Comparison of ENCODE assay signal across 21 cellular contexts in genomic region chr3:138300657-138301056, GRCh38. TPM values are rescaled to one million over a fixed set of nuclear protein-coding genes. Genes with fewer than 3 reads are reported as not detected.
"Had no signal": no experiment of that assay in that cellular context is flagged by ENCODE, and none has a peak within 500 bp of the region (broad histone marks: within the 10 kb centered on the region; RNA-seq: fewer than 3 reads in every experiment).

No MANE protein-coding gene starts in this region.

- H3K4me3 ChIP-seq: ascending aorta, heart right ventricle, left ventricle myocardium inferior, SK-N-MC, thyroid gland had no signal

- DNase-seq: activated CD4-positive, alpha-beta T cell treated with anti-CD3 and anti-CD28 coated beads, Interleukin-2, amount 50 U/mL, for 4 hours; activated CD4-positive, CD25-positive, alpha-beta regulatory T cell treated with anti-CD3 and anti-CD28 coated beads, Interleukin-2, amount 50 U/mL, for 72 hours; activated CD8-positive, alpha-beta memory T cell treated with anti-CD3 and anti-CD28 coated beads, Interleukin-2, amount 10 ng/mL, durations not matched to agents 7 days and 5 days; activated naive CD4-positive, alpha-beta T cell treated with anti-CD3 and anti-CD28 coated beads for 36 hours; activated T-cell treated with anti-CD3 and anti-CD28 coated beads, Interleukin-2, amount 50 U/mL, for 1 hour; effector CD8-positive, alpha-beta T cell; heart right ventricle; kidney glomerular epithelial cell; left ventricle myocardium inferior; naive thymus-derived CD8-positive, alpha-beta T cell; stimulated activated naive B cell treated with anti-CD40 and anti-IgM and Interleukin-4, amounts not matched to agents 10 μg/mL and 1 μg/mL and 100 μg/mL, for 72 hours; T-helper 1 cell; T-helper 9 cell; thyroid gland had no signal

- H2AFZ ChIP-seq: parathyroid adenoma had no signal

- H3K27ac Mint-ChIP-seq: activated CD8-positive, alpha-beta memory T cell treated with anti-CD3 and anti-CD28 coated beads, Interleukin-2, amount 10 ng/mL, durations not matched to agents 7 days and 5 days; activated naive CD4-positive, alpha-beta T cell treated with anti-CD3 and anti-CD28 coated beads for 36 hours; memory B cell; stimulated activated naive B cell treated with anti-CD40 and anti-IgM and Interleukin-4, amounts not matched to agents 10 μg/mL and 1 μg/mL and 100 μg/mL, for 72 hours had no signal

- H3K27me3 Mint-ChIP-seq: activated CD8-positive, alpha-beta memory T cell treated with anti-CD3 and anti-CD28 coated beads, Interleukin-2, amount 10 ng/mL, durations not matched to agents 7 days and 5 days; central memory CD8-positive, alpha-beta T cell; memory B cell; naive thymus-derived CD8-positive, alpha-beta T cell; stimulated activated naive B cell treated with anti-CD40 and anti-IgM and Interleukin-4, amounts not matched to agents 10 μg/mL and 1 μg/mL and 100 μg/mL, for 72 hours had no signal

- H3K4me3 Mint-ChIP-seq: activated CD8-positive, alpha-beta memory T cell treated with anti-CD3 and anti-CD28 coated beads, Interleukin-2, amount 10 ng/mL, durations not matched to agents 7 days and 5 days; activated naive CD4-positive, alpha-beta T cell treated with anti-CD3 and anti-CD28 coated beads for 36 hours; central memory CD8-positive, alpha-beta T cell; memory B cell; naive thymus-derived CD8-positive, alpha-beta T cell; stimulated activated naive B cell treated with anti-CD40 and anti-IgM and Interleukin-4, amounts not matched to agents 10 μg/mL and 1 μg/mL and 100 μg/mL, for 72 hours had no signal

- ATAC-seq: activated CD8-positive, alpha-beta memory T cell treated with anti-CD3 and anti-CD28 coated beads, Interleukin-2, amount 10 ng/mL, durations not matched to agents 7 days and 5 days; esophagus mucosa; naive thymus-derived CD8-positive, alpha-beta T cell; stimulated activated naive B cell treated with anti-CD40 and anti-IgM and Interleukin-4, amounts not matched to agents 10 μg/mL and 1 μg/mL and 100 μg/mL, for 72 hours had no signal

- H3K4me1 ChIP-seq: ascending aorta, heart right ventricle, left ventricle myocardium inferior, parathyroid adenoma, thyroid gland had no signal

- H3K4me1 Mint-ChIP-seq: central memory CD8-positive, alpha-beta T cell; memory B cell had no signal

- H3K9me3 Mint-ChIP-seq: activated naive CD4-positive, alpha-beta T cell treated with anti-CD3 and anti-CD28 coated beads for 36 hours; central memory CD8-positive, alpha-beta T cell; memory B cell; naive thymus-derived CD8-positive, alpha-beta T cell had no signal

- H3K9me3 ChIP-seq: ascending aorta, heart right ventricle, left ventricle myocardium inferior, thyroid gland had no signal

- H3K9ac ChIP-seq: parathyroid adenoma had no signal

- H3K79me2 ChIP-seq: parathyroid adenoma had no signal

- H3K27ac ChIP-seq: ascending aorta, heart right ventricle, left ventricle myocardium inferior, parathyroid adenoma, SK-N-MC, thyroid gland had no signal

- H3K27me3 ChIP-seq: ascending aorta, heart right ventricle, thyroid gland had no signal

RNA-seq across cellular contexts. Expression of gene NME9, which starts 29.0 kb away (rescaled TPM):
- total RNA-seq: activated CD8-positive, alpha-beta memory T cell treated with anti-CD3 and anti-CD28 coated beads, Interleukin-2, amount 10 ng/mL, durations not matched to agents 7 days and 5 days; ascending aorta; esophagus mucosa; left ventricle myocardium inferior had no signal
- polyA plus RNA-seq: urinary bladder had no signal

RNA-seq across cellular contexts. Expression of gene MRAS, which starts 47.7 kb away (rescaled TPM):
- total RNA-seq: activated CD8-positive, alpha-beta memory T cell treated with anti-CD3 and anti-CD28 coated beads, Interleukin-2, amount 10 ng/mL, durations not matched to agents 7 days and 5 days had no signal
- polyA plus RNA-seq: naive thymus-derived CD8-positive, alpha-beta T cell had no signal
